Comparison of ENCODE assay signal across 1 cellular context in genomic region chr17:59761385-59762021, GRCh38.
TF ChIP-seq lines count a peak whose summit lies in the region.

No MANE protein-coding gene starts in this region.

TF ChIP-seq in HepG2, 621 proteins besides CTCF, POLR2A, EP300 and RAD21 (continued from another document and continues in another):
- TF ChIP-seq CEBPB (IDR thresholded peaks at IDR 0.05; ENCODE audit: borderline replicate concordance, low read depth, low read length), result no peak
- 0 out of 2 replicates have a peak, but pooled peaks have one; percentile 13 for TF ChIP-seq PBX2 (CRISPR knock-in tag; IDR thresholded peaks at IDR 0.05)
- no peak for TF ChIP-seq BRF2 (CRISPR knock-in tag; IDR thresholded peaks at IDR 0.05)
- no peak for TF ChIP-seq ATF7 (IDR thresholded peaks at IDR 0.05)
- TF ChIP-seq ATF7 (CRISPR knock-in tag; IDR thresholded peaks at IDR 0.05), result no peak
- TF ChIP-seq TAF1 (CRISPR knock-in tag; IDR thresholded peaks at IDR 0.05), result no peak
- TF ChIP-seq PRDM4 (CRISPR knock-in tag; IDR thresholded peaks at IDR 0.05; ENCODE audit: borderline replicate concordance), result no peak
- TF ChIP-seq CEBPG (CRISPR knock-in tag; IDR thresholded peaks at IDR 0.05), result 0 out of 2 replicates have a peak, but pooled peaks have one; percentile 35
- TF ChIP-seq NFIC (IDR thresholded peaks at IDR 0.05; ENCODE audit: low read length), result no peak
- TF ChIP-seq ETV5 (CRISPR knock-in tag; IDR thresholded peaks at IDR 0.05; ENCODE audit: borderline replicate concordance), result no peak
- no peak for TF ChIP-seq RFXANK (CRISPR knock-in tag; IDR thresholded peaks at IDR 0.05)
- no peak for TF ChIP-seq KDM4B (CRISPR knock-in tag; IDR thresholded peaks at IDR 0.05)
- TF ChIP-seq ZNF772 (CRISPR knock-in tag; IDR thresholded peaks at IDR 0.05), result no peak
- TF ChIP-seq TEF (CRISPR knock-in tag; IDR thresholded peaks at IDR 0.05), result no peak
- TF ChIP-seq ZNF784 (CRISPR knock-in tag; IDR thresholded peaks at IDR 0.05; ENCODE audit: borderline replicate concordance), result no peak
- TF ChIP-seq RELA (CRISPR knock-in tag; IDR thresholded peaks at IDR 0.05), result no peak
- TF ChIP-seq ZNF180 (CRISPR knock-in tag; IDR thresholded peaks at IDR 0.05; ENCODE audit: borderline replicate concordance, low read depth), result no peak
- TF ChIP-seq ZNF142 (CRISPR knock-in tag; IDR thresholded peaks at IDR 0.05), result no peak
- no peak for TF ChIP-seq TFDP2 (CRISPR knock-in tag; IDR thresholded peaks at IDR 0.05)
- TF ChIP-seq SOX5 (CRISPR knock-in tag; IDR thresholded peaks at IDR 0.05; ENCODE audit: borderline replicate concordance), result peak; percentile 78
- TF ChIP-seq ZNF430 (CRISPR knock-in tag; IDR thresholded peaks at IDR 0.05), result no peak
- TF ChIP-seq ZNF510 (CRISPR knock-in tag; IDR thresholded peaks at IDR 0.05; ENCODE audit: low read depth), result no peak
- no peak for TF ChIP-seq NPAS2 (CRISPR knock-in tag; IDR thresholded peaks at IDR 0.05; ENCODE audit: borderline replicate concordance)
- TF ChIP-seq ATF5 (CRISPR knock-in tag; IDR thresholded peaks at IDR 0.05; ENCODE audit: low read depth), result no peak
- TF ChIP-seq ZFP36L1 (CRISPR knock-in tag; IDR thresholded peaks at IDR 0.05), result no peak
- no peak for TF ChIP-seq TBX3 (IDR thresholded peaks at IDR 0.05; ENCODE audit: borderline replicate concordance)
- TF ChIP-seq CHCHD3 (CRISPR knock-in tag; IDR thresholded peaks at IDR 0.05), result no peak
- no peak for TF ChIP-seq DBP (CRISPR knock-in tag; IDR thresholded peaks at IDR 0.05; ENCODE audit: not compliant biosample characterization)
- TF ChIP-seq SP5 (CRISPR knock-in tag; IDR thresholded peaks at IDR 0.05; ENCODE audit: borderline replicate concordance, low read depth), result no peak
- no peak for TF ChIP-seq ZNF577 (CRISPR knock-in tag; IDR thresholded peaks at IDR 0.05; ENCODE audit: borderline replicate concordance, low read depth)
- TF ChIP-seq MLLT10 (CRISPR knock-in tag; IDR thresholded peaks at IDR 0.05), result no peak
- no peak for TF ChIP-seq TSC22D2 (CRISPR knock-in tag; IDR thresholded peaks at IDR 0.05; ENCODE audit: borderline replicate concordance)
- TF ChIP-seq ZNF280B (CRISPR knock-in tag; IDR thresholded peaks at IDR 0.05; ENCODE audit: borderline replicate concordance), result no peak
- no peak for TF ChIP-seq POLR2G (IDR thresholded peaks at IDR 0.05; ENCODE audit: low read depth, low read length)
- TF ChIP-seq KAT7 (CRISPR knock-in tag; IDR thresholded peaks at IDR 0.05; ENCODE audit: borderline replicate concordance), result 0 out of 2 replicates have a peak, but pooled peaks have one; percentile 31
- no peak for TF ChIP-seq ZBTB1 (CRISPR knock-in tag; IDR thresholded peaks at IDR 0.05; ENCODE audit: borderline replicate concordance)
- no peak for TF ChIP-seq ZNF572 (CRISPR knock-in tag; IDR thresholded peaks at IDR 0.05)
- no peak for TF ChIP-seq ZNF768 (CRISPR knock-in tag; IDR thresholded peaks at IDR 0.05)
- no peak for TF ChIP-seq SP2 (CRISPR knock-in tag; IDR thresholded peaks at IDR 0.05)
- TF ChIP-seq ISL2 (CRISPR knock-in tag; IDR thresholded peaks at IDR 0.05), result no peak
- TF ChIP-seq SMAD3 (CRISPR knock-in tag; IDR thresholded peaks at IDR 0.05), result no peak
- no peak for TF ChIP-seq ZNF18 (CRISPR knock-in tag; IDR thresholded peaks at IDR 0.05; ENCODE audit: insufficient replicate concordance)
- TF ChIP-seq ZNF644 (CRISPR knock-in tag; IDR thresholded peaks at IDR 0.05; ENCODE audit: low read depth), result peak; percentile 79
- TF ChIP-seq ZNF317 (CRISPR knock-in tag; IDR thresholded peaks at IDR 0.05), result no peak
- no peak for TF ChIP-seq ZNF124 (CRISPR knock-in tag; IDR thresholded peaks at IDR 0.05)
- TF ChIP-seq KLF13 (CRISPR knock-in tag; IDR thresholded peaks at IDR 0.05), result no peak
